In the genomic region with DNA sequence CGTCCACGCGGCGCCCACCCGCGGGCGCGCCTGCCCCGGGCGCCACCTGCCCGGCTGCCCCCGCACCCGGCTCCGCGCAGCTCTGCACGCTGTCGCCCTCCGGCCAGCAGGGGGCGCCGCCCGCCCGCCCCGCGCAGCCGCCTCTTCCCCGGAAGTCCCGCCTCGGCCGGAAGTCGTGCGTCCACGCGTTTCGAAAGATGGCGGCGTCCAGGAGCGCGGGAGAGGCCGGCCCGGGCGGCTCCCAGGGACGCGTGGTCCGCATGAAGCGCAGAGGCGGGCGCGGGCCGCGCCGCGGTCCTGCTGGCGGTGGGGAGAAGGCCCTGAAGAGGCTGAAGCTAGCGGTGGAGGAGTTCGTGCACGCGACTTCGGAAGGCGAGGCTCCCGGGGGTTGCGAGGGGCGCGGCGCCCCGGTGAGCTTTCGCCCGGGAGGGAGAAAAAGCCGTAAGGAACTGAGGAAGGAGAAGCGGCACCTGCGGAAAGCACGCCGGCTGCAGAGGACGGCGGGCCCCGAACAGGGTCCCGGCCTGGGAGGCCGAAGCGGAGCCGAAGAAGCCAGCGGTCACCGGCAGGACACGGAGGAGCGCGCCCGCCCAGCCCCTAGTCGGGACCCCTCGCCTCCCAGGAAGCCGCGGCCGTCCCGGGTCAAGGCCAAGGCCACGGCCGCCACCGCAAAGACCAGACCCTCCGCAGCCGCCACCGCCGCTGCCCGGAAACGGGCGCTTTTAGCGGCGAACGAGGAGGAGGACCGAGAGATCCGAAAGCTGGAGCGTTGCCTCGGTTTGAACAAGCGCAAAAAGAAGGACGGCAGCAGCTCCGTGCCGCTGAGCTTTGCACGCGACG, we compare ENCODE assay signal across 1 cellular context.
TF ChIP-seq lines count a peak whose summit lies in the region.

NOM1 (plus strand) TSS at position 172 of the 840 bp plus-strand sequence; CDS start at position 198, 26 bp downstream.

TF ChIP-seq in GM12878, 131 proteins besides CTCF, POLR2A, EP300 and RAD21 (continued from another document and continues in another):
- peak; percentile 23; the same call in 1 of the 2 replicates for TF ChIP-seq SMC3 (IDR thresholded peaks at IDR 0.05; ENCODE audit: borderline replicate concordance, low read length)
- TF ChIP-seq TCF7 (IDR thresholded peaks at IDR 0.05; ENCODE audit: borderline replicate concordance): no peak
- peak; percentile 72 for TF ChIP-seq CREM (IDR thresholded peaks at IDR 0.05; ENCODE audit: low read depth)
- TF ChIP-seq TARDBP (IDR thresholded peaks at IDR 0.05; ENCODE audit: borderline replicate concordance): no peak
- 0 out of 2 replicates have a peak, but pooled peaks have one; percentile 34 for TF ChIP-seq POLR2AphosphoS2 (IDR thresholded peaks at IDR 0.05; ENCODE audit: low read depth, low read length)
- no peak for TF ChIP-seq PAX8 (IDR thresholded peaks at IDR 0.05)
- TF ChIP-seq ZNF217 (IDR thresholded peaks at IDR 0.05): 0 out of 2 replicates have a peak, but pooled peaks have one; percentile 8
- peak; percentile 79 for TF ChIP-seq RELB (IDR thresholded peaks at IDR 0.05; ENCODE audit: low read depth)
- TF ChIP-seq IRF4 (IDR thresholded peaks at IDR 0.05; ENCODE audit: low read depth, low read length): no peak
- TF ChIP-seq IKZF1 (conservative IDR thresholded peaks at IDR 0.05): peak; percentile 86
- TF ChIP-seq ZSCAN29 (IDR thresholded peaks at IDR 0.05): no peak
- TF ChIP-seq TAF1 (IDR thresholded peaks at IDR 0.05; ENCODE audit: borderline replicate concordance, low read depth, low read length): peak; percentile 98
- peak; percentile 69; the same call in 1 of the 2 replicates for TF ChIP-seq ZNF24 (IDR thresholded peaks at IDR 0.05)
- TF ChIP-seq, protein P1, sequence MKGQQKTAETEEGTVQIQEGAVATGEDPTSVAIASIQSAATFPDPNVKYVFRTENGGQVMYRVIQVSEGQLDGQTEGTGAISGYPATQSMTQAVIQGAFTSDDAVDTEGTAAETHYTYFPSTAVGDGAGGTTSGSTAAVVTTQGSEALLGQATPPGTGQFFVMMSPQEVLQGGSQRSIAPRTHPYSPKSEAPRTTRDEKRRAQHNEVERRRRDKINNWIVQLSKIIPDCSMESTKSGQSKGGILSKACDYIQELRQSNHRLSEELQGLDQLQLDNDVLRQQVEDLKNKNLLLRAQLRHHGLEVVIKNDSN (IDR thresholded peaks at IDR 0.05; ENCODE audit: borderline replicate concordance, extremely low read length, insufficient read depth, low read depth, low read length): no peak
- TF ChIP-seq NR2C2 (IDR thresholded peaks at IDR 0.05; ENCODE audit: borderline replicate concordance, control insufficient read depth, insufficient read length, low read depth): no peak
- peak; percentile 66 for TF ChIP-seq HCFC1 (IDR thresholded peaks at IDR 0.05; ENCODE audit: low read length)
- TF ChIP-seq MYC (IDR thresholded peaks at IDR 0.05; ENCODE audit: insufficient read depth, insufficient read length, insufficient replicate concordance, low read length, severe bottlenecking): peak; percentile 59
- TF ChIP-seq HDAC6 (IDR thresholded peaks at IDR 0.05; ENCODE audit: unreplicated experiment): no peak
- TF ChIP-seq, protein P2, sequence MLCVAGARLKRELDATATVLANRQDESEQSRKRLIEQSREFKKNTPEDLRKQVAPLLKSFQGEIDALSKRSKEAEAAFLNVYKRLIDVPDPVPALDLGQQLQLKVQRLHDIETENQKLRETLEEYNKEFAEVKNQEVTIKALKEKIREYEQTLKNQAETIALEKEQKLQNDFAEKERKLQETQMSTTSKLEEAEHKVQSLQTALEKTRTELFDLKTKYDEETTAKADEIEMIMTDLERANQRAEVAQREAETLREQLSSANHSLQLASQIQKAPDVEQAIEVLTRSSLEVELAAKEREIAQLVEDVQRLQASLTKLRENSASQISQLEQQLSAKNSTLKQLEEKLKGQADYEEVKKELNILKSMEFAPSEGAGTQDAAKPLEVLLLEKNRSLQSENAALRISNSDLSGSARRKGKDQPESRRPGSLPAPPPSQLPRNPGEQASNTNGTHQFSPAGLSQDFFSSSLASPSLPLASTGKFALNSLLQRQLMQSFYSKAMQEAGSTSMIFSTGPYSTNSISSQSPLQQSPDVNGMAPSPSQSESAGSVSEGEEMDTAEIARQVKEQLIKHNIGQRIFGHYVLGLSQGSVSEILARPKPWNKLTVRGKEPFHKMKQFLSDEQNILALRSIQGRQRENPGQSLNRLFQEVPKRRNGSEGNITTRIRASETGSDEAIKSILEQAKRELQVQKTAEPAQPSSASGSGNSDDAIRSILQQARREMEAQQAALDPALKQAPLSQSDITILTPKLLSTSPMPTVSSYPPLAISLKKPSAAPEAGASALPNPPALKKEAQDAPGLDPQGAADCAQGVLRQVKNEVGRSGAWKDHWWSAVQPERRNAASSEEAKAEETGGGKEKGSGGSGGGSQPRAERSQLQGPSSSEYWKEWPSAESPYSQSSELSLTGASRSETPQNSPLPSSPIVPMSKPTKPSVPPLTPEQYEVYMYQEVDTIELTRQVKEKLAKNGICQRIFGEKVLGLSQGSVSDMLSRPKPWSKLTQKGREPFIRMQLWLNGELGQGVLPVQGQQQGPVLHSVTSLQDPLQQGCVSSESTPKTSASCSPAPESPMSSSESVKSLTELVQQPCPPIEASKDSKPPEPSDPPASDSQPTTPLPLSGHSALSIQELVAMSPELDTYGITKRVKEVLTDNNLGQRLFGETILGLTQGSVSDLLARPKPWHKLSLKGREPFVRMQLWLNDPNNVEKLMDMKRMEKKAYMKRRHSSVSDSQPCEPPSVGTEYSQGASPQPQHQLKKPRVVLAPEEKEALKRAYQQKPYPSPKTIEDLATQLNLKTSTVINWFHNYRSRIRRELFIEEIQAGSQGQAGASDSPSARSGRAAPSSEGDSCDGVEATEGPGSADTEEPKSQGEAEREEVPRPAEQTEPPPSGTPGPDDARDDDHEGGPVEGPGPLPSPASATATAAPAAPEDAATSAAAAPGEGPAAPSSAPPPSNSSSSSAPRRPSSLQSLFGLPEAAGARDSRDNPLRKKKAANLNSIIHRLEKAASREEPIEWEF (IDR thresholded peaks at IDR 0.05; ENCODE audit: insufficient replicate concordance, low read depth, low read length): no peak
- no peak for TF ChIP-seq RAD51 (IDR thresholded peaks at IDR 0.05)
- no peak for TF ChIP-seq RBBP5 (conservative IDR thresholded peaks at IDR 0.05)
- TF ChIP-seq KDM1A (IDR thresholded peaks at IDR 0.05; ENCODE audit: borderline replicate concordance): no peak
- TF ChIP-seq MAX (IDR thresholded peaks at IDR 0.05; ENCODE audit: low read depth, low read length): peak; percentile 81
- TF ChIP-seq BRCA1 (IDR thresholded peaks at IDR 0.05; ENCODE audit: low read depth, low read length): no peak
- no peak for TF ChIP-seq IKZF2 (IDR thresholded peaks at IDR 0.05)
- TF ChIP-seq SMARCA5 (IDR thresholded peaks at IDR 0.05): peak; percentile 96
- TF ChIP-seq SP1 (IDR thresholded peaks at IDR 0.05; ENCODE audit: low read depth, low read length): no peak
- TF ChIP-seq, protein P3, sequence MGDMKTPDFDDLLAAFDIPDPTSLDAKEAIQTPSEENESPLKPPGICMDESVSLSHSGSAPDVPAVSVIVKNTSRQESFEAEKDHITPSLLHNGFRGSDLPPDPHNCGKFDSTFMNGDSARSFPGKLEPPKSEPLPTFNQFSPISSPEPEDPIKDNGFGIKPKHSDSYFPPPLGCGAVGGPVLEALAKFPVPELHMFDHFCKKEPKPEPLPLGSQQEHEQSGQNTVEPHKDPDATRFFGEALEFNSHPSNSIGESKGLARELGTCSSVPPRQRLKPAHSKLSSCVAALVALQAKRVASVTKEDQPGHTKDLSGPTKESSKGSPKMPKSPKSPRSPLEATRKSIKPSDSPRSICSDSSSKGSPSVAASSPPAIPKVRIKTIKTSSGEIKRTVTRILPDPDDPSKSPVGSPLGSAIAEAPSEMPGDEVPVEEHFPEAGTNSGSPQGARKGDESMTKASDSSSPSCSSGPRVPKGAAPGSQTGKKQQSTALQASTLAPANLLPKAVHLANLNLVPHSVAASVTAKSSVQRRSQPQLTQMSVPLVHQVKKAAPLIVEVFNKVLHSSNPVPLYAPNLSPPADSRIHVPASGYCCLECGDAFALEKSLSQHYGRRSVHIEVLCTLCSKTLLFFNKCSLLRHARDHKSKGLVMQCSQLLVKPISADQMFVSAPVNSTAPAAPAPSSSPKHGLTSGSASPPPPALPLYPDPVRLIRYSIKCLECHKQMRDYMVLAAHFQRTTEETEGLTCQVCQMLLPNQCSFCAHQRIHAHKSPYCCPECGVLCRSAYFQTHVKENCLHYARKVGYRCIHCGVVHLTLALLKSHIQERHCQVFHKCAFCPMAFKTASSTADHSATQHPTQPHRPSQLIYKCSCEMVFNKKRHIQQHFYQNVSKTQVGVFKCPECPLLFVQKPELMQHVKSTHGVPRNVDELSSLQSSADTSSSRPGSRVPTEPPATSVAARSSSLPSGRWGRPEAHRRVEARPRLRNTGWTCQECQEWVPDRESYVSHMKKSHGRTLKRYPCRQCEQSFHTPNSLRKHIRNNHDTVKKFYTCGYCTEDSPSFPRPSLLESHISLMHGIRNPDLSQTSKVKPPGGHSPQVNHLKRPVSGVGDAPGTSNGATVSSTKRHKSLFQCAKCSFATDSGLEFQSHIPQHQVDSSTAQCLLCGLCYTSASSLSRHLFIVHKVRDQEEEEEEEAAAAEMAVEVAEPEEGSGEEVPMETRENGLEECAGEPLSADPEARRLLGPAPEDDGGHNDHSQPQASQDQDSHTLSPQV (IDR thresholded peaks at IDR 0.05): peak; percentile 80; the same call in 1 of the 2 replicates
- TF ChIP-seq, protein P4, sequence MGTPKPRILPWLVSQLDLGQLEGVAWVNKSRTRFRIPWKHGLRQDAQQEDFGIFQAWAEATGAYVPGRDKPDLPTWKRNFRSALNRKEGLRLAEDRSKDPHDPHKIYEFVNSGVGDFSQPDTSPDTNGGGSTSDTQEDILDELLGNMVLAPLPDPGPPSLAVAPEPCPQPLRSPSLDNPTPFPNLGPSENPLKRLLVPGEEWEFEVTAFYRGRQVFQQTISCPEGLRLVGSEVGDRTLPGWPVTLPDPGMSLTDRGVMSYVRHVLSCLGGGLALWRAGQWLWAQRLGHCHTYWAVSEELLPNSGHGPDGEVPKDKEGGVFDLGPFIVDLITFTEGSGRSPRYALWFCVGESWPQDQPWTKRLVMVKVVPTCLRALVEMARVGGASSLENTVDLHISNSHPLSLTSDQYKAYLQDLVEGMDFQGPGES (IDR thresholded peaks at IDR 0.05): 0 out of 2 replicates have a peak, but pooled peaks have one; percentile 44
- TF ChIP-seq ASH2L (IDR thresholded peaks at IDR 0.05; ENCODE audit: borderline replicate concordance, low read depth): peak; percentile 97; the same call in 1 of the 2 replicates
- TF ChIP-seq ELK1 (IDR thresholded peaks at IDR 0.05; ENCODE audit: low read depth, low read length): peak; percentile 57; the same call in 1 of the 2 replicates
- TF ChIP-seq NFYA (IDR thresholded peaks at IDR 0.05; ENCODE audit: borderline replicate concordance, low read depth, low read length): no peak
- TF ChIP-seq ATF7 (IDR thresholded peaks at IDR 0.05; ENCODE audit: low read depth): no peak
- no peak for TF ChIP-seq NBN (IDR thresholded peaks at IDR 0.05)
- peak; percentile 99 for TF ChIP-seq YY1 (IDR thresholded peaks at IDR 0.05; ENCODE audit: low read depth, low read length)
- no peak for TF ChIP-seq PKNOX1 (IDR thresholded peaks at IDR 0.05)
- TF ChIP-seq SMAD5 (IDR thresholded peaks at IDR 0.05; ENCODE audit: low read depth): 0 out of 2 replicates have a peak, but pooled peaks have one; percentile 64
- peak; percentile 70; the same call in 1 of the 3 replicates for TF ChIP-seq POU2F2 (IDR thresholded peaks at IDR 0.05; ENCODE audit: borderline replicate concordance, low read depth, low read length)
- TF ChIP-seq, protein P5, sequence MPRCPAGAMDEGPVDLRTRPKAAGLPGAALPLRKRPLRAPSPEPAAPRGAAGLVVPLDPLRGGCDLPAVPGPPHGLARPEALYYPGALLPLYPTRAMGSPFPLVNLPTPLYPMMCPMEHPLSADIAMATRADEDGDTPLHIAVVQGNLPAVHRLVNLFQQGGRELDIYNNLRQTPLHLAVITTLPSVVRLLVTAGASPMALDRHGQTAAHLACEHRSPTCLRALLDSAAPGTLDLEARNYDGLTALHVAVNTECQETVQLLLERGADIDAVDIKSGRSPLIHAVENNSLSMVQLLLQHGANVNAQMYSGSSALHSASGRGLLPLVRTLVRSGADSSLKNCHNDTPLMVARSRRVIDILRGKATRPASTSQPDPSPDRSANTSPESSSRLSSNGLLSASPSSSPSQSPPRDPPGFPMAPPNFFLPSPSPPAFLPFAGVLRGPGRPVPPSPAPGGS (IDR thresholded peaks at IDR 0.05; ENCODE audit: borderline replicate concordance, insufficient read depth, low read depth, low read length, poor library complexity, severe bottlenecking): no peak
- TF ChIP-seq TCF12 (IDR thresholded peaks at IDR 0.05; ENCODE audit: low read depth, low read length): peak; percentile 60; the same call in 1 of the 2 replicates
- no peak for TF ChIP-seq KLF5 (IDR thresholded peaks at IDR 0.05; ENCODE audit: partially characterized antibody)
- TF ChIP-seq ZNF207 (IDR thresholded peaks at IDR 0.05; ENCODE audit: borderline replicate concordance): 0 out of 2 replicates have a peak, but pooled peaks have one; percentile 26
- no peak for TF ChIP-seq WRNIP1 (IDR thresholded peaks at IDR 0.05; ENCODE audit: borderline replicate concordance, low read depth, low read length)
